Comparison of ENCODE assay signal across 36 cellular contexts in genomic region chr11:5473921-5474320, GRCh38. TPM values are rescaled to one million over a fixed set of nuclear protein-coding genes. Genes with fewer than 3 reads are reported as not detected.
"Had no signal": no experiment of that assay in that cellular context is flagged by ENCODE, and none has a peak within 500 bp of the region (broad histone marks: within the 10 kb centered on the region; RNA-seq: fewer than 3 reads in every experiment).

No MANE protein-coding gene starts in this region.

- DNase-seq: activated CD4-positive, alpha-beta memory T cell treated with anti-CD3 and anti-CD28 coated beads, Interleukin-2, amount 10 ng/mL, durations not matched to agents 7 days and 5 days; activated CD4-positive, alpha-beta T cell treated with anti-CD3 and anti-CD28 coated beads for 1 hour; activated CD4-positive, alpha-beta T cell treated with anti-CD3 and anti-CD28 coated beads for 36 hours; activated CD4-positive, alpha-beta T cell treated with anti-CD3 and anti-CD28 coated beads for 48 hours; activated CD4-positive, alpha-beta T cell treated with anti-CD3 and anti-CD28 coated beads, Interleukin-2, amount 10 ng/mL, durations not matched to agents 7 days and 5 days; activated CD4-positive, alpha-beta T cell treated with anti-CD3 and anti-CD28 coated beads, Interleukin-2, amount 50 U/mL, for 48 hours; activated CD4-positive, CD25-positive, alpha-beta regulatory T cell; activated CD8-positive, alpha-beta memory T cell treated with anti-CD3 and anti-CD28 coated beads for 24 hours; activated CD8-positive, alpha-beta memory T cell treated with anti-CD3 and anti-CD28 coated beads, Interleukin-2, amount 10 ng/mL, durations not matched to agents 7 days and 5 days; activated CD8-positive, alpha-beta memory T cell treated with anti-CD3 and anti-CD28 coated beads, Interleukin-2, amount 50 U/mL, for 48 hours; activated CD8-positive, alpha-beta T cell treated with anti-CD3 and anti-CD28 coated beads, Interleukin-2, amount 10 ng/mL, durations not matched to agents 7 days and 5 days; activated effector memory CD4-positive, alpha-beta T cell treated with Interleukin-2 at 50 U/mL for 16 hours; activated gamma-delta T cell; activated naive CD4-positive, alpha-beta T cell treated with anti-CD3 and anti-CD28 coated beads, Interleukin-2, amount 10 ng/mL, durations not matched to agents 7 days and 5 days; activated naive CD4-positive, alpha-beta T cell treated with Interleukin-2 at 50 U/mL for 16 hours; activated naive CD8-positive, alpha-beta T cell treated with anti-CD3 and anti-CD28 coated beads, Interleukin-2, amount 10 ng/mL, durations not matched to agents 7 days and 5 days; activated naive CD8-positive, alpha-beta T cell treated with anti-CD3 and anti-CD28 coated beads, Interleukin-2, amount 50 U/mL, for 24 hours; activated T-cell treated with anti-CD3 and anti-CD28 coated beads, Interleukin-2, amount 50 U/mL, for 24 hours; activated T-cell treated with anti-CD3 and anti-CD28 coated beads, Interleukin-2, amount 50 U/mL, for 48 hours; amygdala; anterior cingulate cortex; caudate nucleus; cerebellar nuclear complex; T-helper 1 cell; T-helper 2 cell; T-helper 9 cell; WERI-Rb-1 had no signal

- H3K27ac ChIP-seq: ascending aorta, cardiac muscle cell, WERI-Rb-1 had no signal

- H3K4me1 ChIP-seq: ascending aorta had no signal

- H3K9me3 ChIP-seq: ascending aorta had no signal

- H3K36me3 ChIP-seq: ascending aorta, cardiac muscle cell, WERI-Rb-1 had no signal

- FAIRE-seq: bronchial epithelial cell, TTC549 had no signal

- H3K4me3 ChIP-seq: ascending aorta, cardiac muscle cell had no signal

- ATAC-seq: activated CD4-positive, alpha-beta T cell treated with anti-CD3 and anti-CD28 coated beads for 36 hours; activated CD4-positive, CD25-positive, alpha-beta regulatory T cell treated with anti-CD3 and anti-CD28 coated beads, Interleukin-2, amount 50 U/mL, for 24 hours; activated CD8-positive, alpha-beta memory T cell treated with anti-CD3 and anti-CD28 coated beads, Interleukin-2, amount 10 ng/mL, durations not matched to agents 7 days and 5 days; activated CD8-positive, alpha-beta T cell treated with anti-CD3 and anti-CD28 coated beads, Interleukin-2, amount 10 ng/mL, durations not matched to agents 7 days and 5 days; activated naive CD8-positive, alpha-beta T cell treated with anti-CD3 and anti-CD28 coated beads, Interleukin-2, amount 50 U/mL, for 24 hours; WTC11 had no signal

- H3K27me3 ChIP-seq: ascending aorta, cardiac muscle cell had no signal

RNA-seq across cellular contexts. Expression of gene OR52D1, which starts 14.6 kb away (rescaled TPM):
- total RNA-seq: activated CD4-positive, alpha-beta memory T cell treated with anti-CD3 and anti-CD28 coated beads, Interleukin-2, amount 10 ng/mL, durations not matched to agents 7 days and 5 days; activated CD4-positive, alpha-beta T cell treated with anti-CD3 and anti-CD28 coated beads for 36 hours; activated CD4-positive, alpha-beta T cell treated with anti-CD3 and anti-CD28 coated beads, Interleukin-2, amount 10 ng/mL, durations not matched to agents 7 days and 5 days; activated CD8-positive, alpha-beta memory T cell treated with anti-CD3 and anti-CD28 coated beads, Interleukin-2, amount 10 ng/mL, durations not matched to agents 7 days and 5 days; activated CD8-positive, alpha-beta T cell treated with anti-CD3 and anti-CD28 coated beads, Interleukin-2, amount 10 ng/mL, durations not matched to agents 7 days and 5 days; activated naive CD8-positive, alpha-beta T cell treated with anti-CD3 and anti-CD28 coated beads, Interleukin-2, amount 10 ng/mL, durations not matched to agents 7 days and 5 days; activated T-helper 2 cell treated with anti-CD3 and anti-CD28 coated beads, Interferon-gamma antibody, Interleukin-2, Interleukin-4, amounts not matched to agents 10 μg/mL and 5 μg/mL and 100 μg/mL, durations not matched to agents 14 hours and 24 hours and 36 hours; ascending aorta; bronchial epithelial cell; cardiac muscle cell; chondrocyte; WTC11 had no signal
- polyA plus RNA-seq: adipose tissue, cardiac muscle cell had no signal

RNA-seq across cellular contexts. Expression of gene OR51I2, which starts 24.8 kb away (rescaled TPM):
- total RNA-seq: activated CD4-positive, alpha-beta memory T cell treated with anti-CD3 and anti-CD28 coated beads, Interleukin-2, amount 10 ng/mL, durations not matched to agents 7 days and 5 days; activated CD4-positive, alpha-beta T cell treated with anti-CD3 and anti-CD28 coated beads for 36 hours; activated CD4-positive, alpha-beta T cell treated with anti-CD3 and anti-CD28 coated beads, Interleukin-2, amount 10 ng/mL, durations not matched to agents 7 days and 5 days; activated CD8-positive, alpha-beta memory T cell treated with anti-CD3 and anti-CD28 coated beads, Interleukin-2, amount 10 ng/mL, durations not matched to agents 7 days and 5 days; activated CD8-positive, alpha-beta T cell treated with anti-CD3 and anti-CD28 coated beads, Interleukin-2, amount 10 ng/mL, durations not matched to agents 7 days and 5 days; activated naive CD8-positive, alpha-beta T cell treated with anti-CD3 and anti-CD28 coated beads, Interleukin-2, amount 10 ng/mL, durations not matched to agents 7 days and 5 days; activated T-helper 2 cell treated with anti-CD3 and anti-CD28 coated beads, Interferon-gamma antibody, Interleukin-2, Interleukin-4, amounts not matched to agents 10 μg/mL and 5 μg/mL and 100 μg/mL, durations not matched to agents 14 hours and 24 hours and 36 hours; ascending aorta; bronchial epithelial cell; cardiac muscle cell; chondrocyte; WTC11 had no signal
- polyA plus RNA-seq: adipose tissue, cardiac muscle cell had no signal

RNA-seq across cellular contexts. Expression of gene OR51I1, which starts 32.6 kb away (rescaled TPM):
- total RNA-seq: activated CD4-positive, alpha-beta memory T cell treated with anti-CD3 and anti-CD28 coated beads, Interleukin-2, amount 10 ng/mL, durations not matched to agents 7 days and 5 days; activated CD4-positive, alpha-beta T cell treated with anti-CD3 and anti-CD28 coated beads for 36 hours; activated CD4-positive, alpha-beta T cell treated with anti-CD3 and anti-CD28 coated beads, Interleukin-2, amount 10 ng/mL, durations not matched to agents 7 days and 5 days; activated CD8-positive, alpha-beta memory T cell treated with anti-CD3 and anti-CD28 coated beads, Interleukin-2, amount 10 ng/mL, durations not matched to agents 7 days and 5 days; activated CD8-positive, alpha-beta T cell treated with anti-CD3 and anti-CD28 coated beads, Interleukin-2, amount 10 ng/mL, durations not matched to agents 7 days and 5 days; activated naive CD8-positive, alpha-beta T cell treated with anti-CD3 and anti-CD28 coated beads, Interleukin-2, amount 10 ng/mL, durations not matched to agents 7 days and 5 days; activated T-helper 2 cell treated with anti-CD3 and anti-CD28 coated beads, Interferon-gamma antibody, Interleukin-2, Interleukin-4, amounts not matched to agents 10 μg/mL and 5 μg/mL and 100 μg/mL, durations not matched to agents 14 hours and 24 hours and 36 hours; ascending aorta; bronchial epithelial cell; chondrocyte; WTC11 had no signal
- polyA plus RNA-seq: adipose tissue, cardiac muscle cell had no signal

RNA-seq across cellular contexts. Expression of gene UBQLN3, which starts 35.8 kb away (rescaled TPM):
- total RNA-seq: activated CD4-positive, alpha-beta memory T cell treated with anti-CD3 and anti-CD28 coated beads, Interleukin-2, amount 10 ng/mL, durations not matched to agents 7 days and 5 days; activated CD4-positive, alpha-beta T cell treated with anti-CD3 and anti-CD28 coated beads for 36 hours; activated CD4-positive, alpha-beta T cell treated with anti-CD3 and anti-CD28 coated beads, Interleukin-2, amount 10 ng/mL, durations not matched to agents 7 days and 5 days; activated CD8-positive, alpha-beta T cell treated with anti-CD3 and anti-CD28 coated beads, Interleukin-2, amount 10 ng/mL, durations not matched to agents 7 days and 5 days; activated T-helper 2 cell treated with anti-CD3 and anti-CD28 coated beads, Interferon-gamma antibody, Interleukin-2, Interleukin-4, amounts not matched to agents 10 μg/mL and 5 μg/mL and 100 μg/mL, durations not matched to agents 14 hours and 24 hours and 36 hours; ascending aorta; bronchial epithelial cell; chondrocyte; WTC11 had no signal
- polyA plus RNA-seq: adipose tissue, cardiac muscle cell had no signal

RNA-seq across cellular contexts. Expression of gene UBQLNL, which starts 42.6 kb away (rescaled TPM):
- total RNA-seq: ascending aorta, bronchial epithelial cell had no signal
